ENCODE assay signal across 34 cellular contexts in genomic region chr4:52045028-52045427, GRCh38. TPM values are rescaled to one million over a fixed set of nuclear protein-coding genes. Genes with fewer than 3 reads are reported as not detected.
"Had no signal": no experiment of that assay in that cellular context is flagged by ENCODE, and none has a peak within 500 bp of the region (broad histone marks: within the 10 kb centered on the region; RNA-seq: fewer than 3 reads in every experiment).

No MANE protein-coding gene starts in this region.

- DNase-seq: activated effector memory CD4-positive, alpha-beta T cell treated with anti-CD3 and anti-CD28 coated beads, Interleukin-2, amount 50 U/mL, for 16 hours; activated effector memory CD4-positive, alpha-beta T cell treated with Interleukin-2 at 50 U/mL for 16 hours; activated gamma-delta T cell; activated gamma-delta T cell treated with Interleukin-2 at 50 U/mL for 16 hours; activated naive CD4-positive, alpha-beta T cell; activated naive CD4-positive, alpha-beta T cell treated with anti-CD3 and anti-CD28 coated beads for 36 hours; activated naive CD4-positive, alpha-beta T cell treated with anti-CD3 and anti-CD28 coated beads, Interleukin-2, amount 10 ng/mL, durations not matched to agents 7 days and 5 days; activated naive CD4-positive, alpha-beta T cell treated with anti-CD3 and anti-CD28 coated beads, Interleukin-2, amount 50 U/mL, for 16 hours; activated naive CD4-positive, alpha-beta T cell treated with Interleukin-2 at 50 U/mL for 16 hours; activated naive CD8-positive, alpha-beta T cell treated with anti-CD3 and anti-CD28 coated beads for 36 hours; activated naive CD8-positive, alpha-beta T cell treated with anti-CD3 and anti-CD28 coated beads, Interleukin-2, amount 10 ng/mL, durations not matched to agents 7 days and 5 days; activated naive CD8-positive, alpha-beta T cell treated with anti-CD3 and anti-CD28 coated beads, Interleukin-2, amount 50 U/mL, for 24 hours; activated T-cell treated with anti-CD3 and anti-CD28 coated beads, Interleukin-2, amount 50 U/mL, for 1 hour; activated T-cell treated with anti-CD3 and anti-CD28 coated beads, Interleukin-2, amount 50 U/mL, for 24 hours; activated T-cell treated with anti-CD3 and anti-CD28 coated beads, Interleukin-2, amount 50 U/mL, for 4 hours; activated T-cell treated with anti-CD3 and anti-CD28 coated beads, Interleukin-2, amount 50 U/mL, for 48 hours; activated T-cell treated with anti-CD3 and anti-CD28 coated beads, Interleukin-2, amount 50 U/mL, for 72 hours; adrenal gland; amniotic stem cell; amygdala; anterior cingulate cortex; aorta; body of pancreas; brain microvascular endothelial cell; caudate nucleus; central memory CD4-positive, alpha-beta T cell; cerebellar nuclear complex had no signal

- H3K9me3 ChIP-seq: adrenal gland, ascending aorta, body of pancreas, breast epithelium had no signal

- FAIRE-seq: astrocyte, bronchial epithelial cell had no signal

- H3K36me3 ChIP-seq: adrenal gland, ascending aorta, brain microvascular endothelial cell, breast epithelium, cardiac muscle cell had no signal

- H3K27ac ChIP-seq: adrenal gland, ascending aorta, body of pancreas, brain microvascular endothelial cell, breast epithelium, cardiac muscle cell had no signal

- H3K4me3 ChIP-seq: adrenal gland, ascending aorta, body of pancreas, breast epithelium, cardiac muscle cell had no signal

- ATAC-seq: activated naive CD4-positive, alpha-beta T cell treated with anti-CD3 and anti-CD28 coated beads, Interleukin-2, amount 50 U/mL, for 72 hours; activated naive CD8-positive, alpha-beta T cell treated with anti-CD3 and anti-CD28 coated beads, Interleukin-2, amount 50 U/mL, for 24 hours; activated T-cell treated with anti-CD3 and anti-CD28 coated beads, Interleukin-2, amount 50 U/mL, for 4 hours; activated T-cell treated with anti-CD3 and anti-CD28 coated beads, Interleukin-2, amount 50 U/mL, for 72 hours; activated T-helper 17 cell treated with anti-CD3 and anti-CD28 coated beads, Interleukin-2, amount 50 U/mL, for 72 hours; body of pancreas had no signal

- H3K4me1 ChIP-seq: adrenal gland, ascending aorta, body of pancreas, breast epithelium had no signal

- H3K27me3 ChIP-seq: adrenal gland, ascending aorta, body of pancreas, breast epithelium had no signal

RNA-seq across cellular contexts. Expression of gene LRRC66, which starts 24.9 kb away (rescaled TPM):
- total RNA-seq: activated naive CD4-positive, alpha-beta T cell treated with anti-CD3 and anti-CD28 coated beads for 36 hours; activated T-cell treated with anti-CD3 and anti-CD28 coated beads, Interleukin-2, amount 50 U/mL, for 4 hours had no signal
